8 cellular contexts compared by ENCODE assay signal in genomic region chr4:1748465-1748995, GRCh38. TPM values are rescaled to one million over a fixed set of nuclear protein-coding genes. Genes with fewer than 3 reads are reported as not detected.
DNase-seq lines count a peak whose midpoint lies in the region; ATAC-seq lines count a peak whose summit lies in the region.

No MANE protein-coding gene starts in this region.

- no peak overlapping the region for H3K56ac ChIP-seq in mesendoderm (ENCODE audit: low read length)

- no CpG with 5 or more reads among the region's 29 CpGs for WGBS in mesendoderm (ENCODE audit: extremely low coverage, insufficient coverage, low lambda C conversion rate)

- ATAC-seq in GM19023 (IDR thresholded peaks at IDR 0.05; ENCODE audit: unreplicated experiment) = no peak

- H4K20me1 ChIP-seq in BLaER1 = peaks cover 34% of the 10 kb centered on the region; the same call in 1 of the 2 replicates

- H3K4me3 ChIP-seq in BLaER1 (no peak overlapping the region), mesendoderm (ENCODE audit: low read length) (no peak overlapping the region)

- no peak overlapping the region for H3K27ac Mint-ChIP-seq in activated CD4-positive, alpha-beta memory T cell treated with anti-CD3 and anti-CD28 coated beads for 36 hours

- H3K4me2 ChIP-seq in BLaER1 (peak overlapping the region; percentile 54), mesendoderm (ENCODE audit: low read length) (no peak overlapping the region)

- no peaks in the 10 kb centered on the region for H3K4me1 Mint-ChIP-seq in activated CD4-positive, alpha-beta memory T cell treated with anti-CD3 and anti-CD28 coated beads for 36 hours (ENCODE audit: low read depth)

- intact Hi-C loops in activated CD4-positive, alpha-beta memory T cell treated with anti-CD3 and anti-CD28 coated beads for 36 hours (cut with micrococcal nuclease) = loop anchor here (1.0 to 5.0 kb wide), 3 partner anchors 44 to 150 kb away; partner anchors contain the start of gene FGFR3

- no peaks in the 10 kb centered on the region for H3K9me3 ChIP-seq in BLaER1

- no peak overlapping the region for H2BK15ac ChIP-seq in mesendoderm (replicated peaks; ENCODE audit: low read depth)

- H3K36me3 ChIP-seq in BLaER1 = peaks cover 24% of the 10 kb centered on the region
- peaks cover 4% of the 10 kb centered on the region for H3K36me3 ChIP-seq in mesendoderm (ENCODE audit: control insufficient read depth, insufficient read depth, low read length)

- POLR2A ChIA-PET in activated CD4-positive, alpha-beta memory T cell treated with anti-CD3 and anti-CD28 coated beads for 36 hours (lab: Charles Lee) = no interaction called here

- H3K9ac ChIP-seq in BLaER1 (no peak overlapping the region), mesendoderm (ENCODE audit: low read length) (no peak overlapping the region)

- H3K4ac ChIP-seq in mesendoderm (ENCODE audit: low read depth, low read length) = no peak overlapping the region

- H3K23ac ChIP-seq in mesendoderm (ENCODE audit: low read length) = no peak overlapping the region

- H2BK5ac ChIP-seq in mesendoderm (ENCODE audit: low read length) = no peak overlapping the region

- H3K4me3 Mint-ChIP-seq in activated CD4-positive, alpha-beta memory T cell treated with anti-CD3 and anti-CD28 coated beads for 36 hours = no peak overlapping the region

- DNase-seq in HCEC 1CT (peak; percentile 27), NCI-H82 (lab: John Stamatoyannopoulos, UW) (peak; percentile 89), mesendoderm (peak; percentile 71)
- DNase-seq in activated CD4-positive, alpha-beta memory T cell treated with anti-CD3 and anti-CD28 coated beads for 36 hours = peak; percentile 88
- peak; percentile 76 for DNase-seq in effector CD4-positive, alpha-beta T cell
- DNase-seq in stimulated activated CD8-positive, alpha-beta memory T cell treated with anti-CD3 and anti-CD28 coated beads, Interleukin-4, amount 100 ng/mL, for 4 hours (ENCODE audit: low read depth in 2 of 2, low spot score in 1 of 2) = peak; percentile 46 to 60

- H3K27ac ChIP-seq in BLaER1 (no peak overlapping the region), mesendoderm (ENCODE audit: low read depth, low read length) (no peak overlapping the region)

- no peak overlapping the region for H2AK5ac ChIP-seq in mesendoderm (ENCODE audit: low read length)

- H3K79me1 ChIP-seq in mesendoderm (ENCODE audit: low read length) = no peaks in the 10 kb centered on the region

- CTCF ChIA-PET in activated CD4-positive, alpha-beta memory T cell treated with anti-CD3 and anti-CD28 coated beads for 36 hours (lab: Charles Lee) = interaction anchor here (0.6 to 3.5 kb wide), 34 partner anchors 9 to 800 kb away, joined by 3 to 63 read pairs (median 4); partner anchors contain the start of gene SLBP

- no peaks in the 10 kb centered on the region for H3K9me3 Mint-ChIP-seq in activated CD4-positive, alpha-beta memory T cell treated with anti-CD3 and anti-CD28 coated beads for 36 hours

- H3K79me2 ChIP-seq in mesendoderm (ENCODE audit: control insufficient read depth, insufficient read depth, low read length) = no peaks in the 10 kb centered on the region

- H3K18ac ChIP-seq in mesendoderm (ENCODE audit: low read length) = no peak overlapping the region

- no peak overlapping the region for H2BK120ac ChIP-seq in mesendoderm (ENCODE audit: low read depth, low read length)

- H4K5ac ChIP-seq in mesendoderm (ENCODE audit: low read length) = no peak overlapping the region

- H3K36me3 Mint-ChIP-seq in activated CD4-positive, alpha-beta memory T cell treated with anti-CD3 and anti-CD28 coated beads for 36 hours = peaks cover 8% of the 10 kb centered on the region

- no peaks in the 10 kb centered on the region for H3K27me3 Mint-ChIP-seq in activated CD4-positive, alpha-beta memory T cell treated with anti-CD3 and anti-CD28 coated beads for 36 hours

- H3K4me1 ChIP-seq in BLaER1 (peaks cover 66% of the 10 kb centered on the region), mesendoderm (ENCODE audit: control insufficient read depth, low read depth, low read length) (no peaks in the 10 kb centered on the region)

- no peak overlapping the region for H4K8ac ChIP-seq in mesendoderm (ENCODE audit: low read depth, low read length)

- no peaks in the 10 kb centered on the region for H3K27me3 ChIP-seq in BLaER1
- H3K27me3 ChIP-seq in mesendoderm (ENCODE audit: insufficient read depth, low read length, poor library complexity) = no peaks in the 10 kb centered on the region

RNA-seq across cellular contexts. Expression of gene TACC3, which starts 27.2 kb away (rescaled TPM):
- total RNA-seq in activated CD4-positive, alpha-beta memory T cell treated with anti-CD3 and anti-CD28 coated beads for 36 hours = 100 to 1,000 TPM; 194 to 201 TPM
- polyA plus RNA-seq in mesendoderm (2013, experiment 1 of 2) = 125 TPM
- polyA plus RNA-seq in mesendoderm (2013, experiment 2 of 2) = 122 TPM

RNA-seq across cellular contexts. Expression of gene TMEM129, which starts 27.4 kb away (rescaled TPM):
- total RNA-seq in activated CD4-positive, alpha-beta memory T cell treated with anti-CD3 and anti-CD28 coated beads for 36 hours = 10 to 100 TPM; 16.2 to 18.1 TPM
- 10.9 TPM for polyA plus RNA-seq in mesendoderm (2013, experiment 1 of 2)
- polyA plus RNA-seq in mesendoderm (2013, experiment 2 of 2) = 10.7 TPM

RNA-seq across cellular contexts. Expression of gene SLBP, which starts 36.4 kb away (rescaled TPM):
- total RNA-seq in activated CD4-positive, alpha-beta memory T cell treated with anti-CD3 and anti-CD28 coated beads for 36 hours = 100 to 1,000 TPM; 103 to 106 TPM
- polyA plus RNA-seq in mesendoderm (2013, experiment 1 of 2) = 43.5 TPM
- 43.0 TPM for polyA plus RNA-seq in mesendoderm (2013, experiment 2 of 2)

RNA-seq across cellular contexts. Expression of gene FGFR3, which starts 44.6 kb away (rescaled TPM):
- under 1 TPM; 0.21 to 0.27 TPM for total RNA-seq in activated CD4-positive, alpha-beta memory T cell treated with anti-CD3 and anti-CD28 coated beads for 36 hours
- polyA plus RNA-seq in mesendoderm (2013, experiment 1 of 2) = 8.0 TPM
- polyA plus RNA-seq in mesendoderm (2013, experiment 2 of 2) = 7.1 TPM

Comparison
In these comparisons a context has a peak if more than half of its experiments do, and no peak if none do; other contexts are left out.
1. DNase-seq: peak in every context shown above with its lines; median percentile 89 in NCI-H82; 88 in activated CD4-positive, alpha-beta memory T cell treated with anti-CD3 and anti-CD28 coated beads for 36 hours; 76 in effector CD4-positive, alpha-beta T cell; 71 in mesendoderm; 53 in stimulated activated CD8-positive, alpha-beta memory T cell treated with anti-CD3 and anti-CD28 coated beads, Interleukin-4, amount 100 ng/mL, for 4 hours; 27 in HCEC 1CT.